In genomic region chr11:67253872-67254624, GRCh38 we compare ENCODE assay signal across 15 cellular contexts. TPM values are rescaled to one million over a fixed set of nuclear protein-coding genes. Genes with fewer than 3 reads are reported as not detected.
A peak's percentile ranks its signal among the peaks of the same experiment; 100 is the strongest.
DNase-seq lines count a peak whose midpoint lies in the region; ATAC-seq, FAIRE-seq and TF ChIP-seq lines count a peak whose summit lies in the region.
"Had no signal": no experiment of that assay in that cellular context is flagged by ENCODE, and none has a peak within 500 bp of the region (broad histone marks: within the 10 kb centered on the region; RNA-seq: fewer than 3 reads in every experiment).

No MANE protein-coding gene starts in this region.

- no peaks in the 10 kb centered on the region for H3K9me3 ChIP-seq in H1 (ENCODE audit: insufficient read depth in 2 of 2, low read depth in 1 of 2, low read length in 1 of 2)

- no peaks in the 10 kb centered on the region for H3K79me2 ChIP-seq in H1 (ENCODE audit: control insufficient read depth in 1 of 2, insufficient read depth in 2 of 2, low read length in 2 of 2)

- H2AFZ ChIP-seq in H1 (ENCODE audit: low read length): no peak overlapping the region

- POLR2A ChIA-PET in H1 (lab: Charles Lee; ENCODE audit: partially characterized antibody): interaction anchor here (1.2 to 2.8 kb wide), 3 partner anchors 10 to 16 kb away, joined by 4 to 23 read pairs (median 15); no protein-coding TSS in a partner anchor

- H3K4me1 ChIP-seq in H1 (replicated peaks in 1 of 4; ENCODE audit: control insufficient read depth in 3 of 4, insufficient read depth in 4 of 4, low read length in 3 of 4): no peaks in the 10 kb centered on the region

- TF ChIP-seq RAD21 in H1 (IDR thresholded peaks at IDR 0.05 in 1 of 2, conservative IDR thresholded peaks at IDR 0.05 in 1 of 2; ENCODE audit: low read depth in 2 of 2, low read length in 2 of 2): no peak

- no peak overlapping the region for H4K91ac ChIP-seq in H1 (replicated peaks; ENCODE audit: insufficient read length, low read length)

- H3K27me3 ChIP-seq in H1 (replicated peaks in 1 of 4; ENCODE audit: control insufficient read depth in 3 of 4, extremely low read depth in 1 of 4, insufficient read depth in 3 of 4, low read length in 3 of 4): no peaks in the 10 kb centered on the region

- peaks cover 54 to 76% (median 73%) of the 10 kb centered on the region in 4 experiments for H3K36me3 ChIP-seq in H1 (ENCODE audit: control insufficient read depth in 2 of 4, insufficient read depth in 4 of 4, low read length in 3 of 4)

- no peak overlapping the region for H4K8ac ChIP-seq in H1 (ENCODE audit: extremely low read depth, insufficient read depth, low read length)

- no peak overlapping the region for H2BK20ac ChIP-seq in H1 (ENCODE audit: low read length)

- peak overlapping the region; percentile 60 for H3K4me3 Mint-ChIP-seq in natural killer cell treated with Interleukin-12 subunit alpha and Interleukin-12 subunit beta and Interleukin-15 and Interleukin-18, amount 100 ng/mL, for 72 hours
- H3K4me3 Mint-ChIP-seq in stimulated activated memory B cell treated with anti-CD40 and anti-IgM and Interleukin-4, amounts not matched to agents 10 μg/mL and 1 μg/mL and 100 μg/mL, for 72 hours: no peak overlapping the region

- H3K56ac ChIP-seq in H1 (replicated peaks; ENCODE audit: insufficient read length, low read depth, low read length): no peak overlapping the region

- no peaks in the 10 kb centered on the region; the same call in 1 of the 2 replicates for H3K23me2 ChIP-seq in H1 (ENCODE audit: low read depth, low read length)

- FAIRE-seq in H1 (lab: Jason Lieb, UNC): no peak
- FAIRE-seq: GM19239 had no signal

- peaks cover 0 to 12% of the 10 kb centered on the region in 2 experiments for H4K20me1 ChIP-seq in H1 (replicated peaks in 1 of 2; ENCODE audit: control insufficient read depth in 1 of 2, insufficient read depth in 2 of 2, low read length in 2 of 2)

- no peak overlapping the region for H4K5ac ChIP-seq in H1 (ENCODE audit: insufficient read length, low read depth, low read length)

- 94% methylated on average over 14 of the region's 14 CpGs; no CpG with 5 or more reads in 1 of the 2 experiments for WGBS in H1 (ENCODE audit: extremely low coverage in 1 of 2, insufficient coverage in 1 of 2, insufficient read length in 1 of 2, insufficient replicate concordance in 2 of 2, low coverage in 1 of 2, low lambda C conversion rate in 2 of 2, missing lambda C conversion rate in 1 of 2), 2 experiments

- peak; percentile 63 to 69 for ATAC-seq in natural killer cell treated with Interleukin-12 subunit alpha and Interleukin-12 subunit beta and Interleukin-15 and Interleukin-18, amount 100 ng/mL, for 72 hours
- ATAC-seq in GM21367 (IDR thresholded peaks at IDR 0.05; ENCODE audit: unreplicated experiment): no peak
- ATAC-seq in stimulated activated memory B cell treated with anti-CD40 and anti-IgM and Interleukin-4, amounts not matched to agents 10 μg/mL and 1 μg/mL and 100 μg/mL, for 72 hours: no peak
- no peak for ATAC-seq in GM21717 (IDR thresholded peaks at IDR 0.05; ENCODE audit: unreplicated experiment)
- ATAC-seq: Panc1 had no signal

- peaks cover 37% of the 10 kb centered on the region for H3K36me3 Mint-ChIP-seq in natural killer cell treated with Interleukin-12 subunit alpha and Interleukin-12 subunit beta and Interleukin-15 and Interleukin-18, amount 100 ng/mL, for 72 hours
- peaks cover 54% of the 10 kb centered on the region for H3K36me3 Mint-ChIP-seq in stimulated activated memory B cell treated with anti-CD40 and anti-IgM and Interleukin-4, amounts not matched to agents 10 μg/mL and 1 μg/mL and 100 μg/mL, for 72 hours

- H3K23ac ChIP-seq in H1 (ENCODE audit: insufficient read length): no peak overlapping the region

- H2BK5ac ChIP-seq in H1 (ENCODE audit: low read depth, low read length): no peak overlapping the region

- no peak overlapping the region for H3K9ac ChIP-seq in H1 (replicated peaks in 1 of 4; ENCODE audit: extremely low read depth in 1 of 4, low read depth in 3 of 4, low read length in 3 of 4)
- H3K9ac ChIP-seq: KMS-11 had no signal

- no peak overlapping the region for H2BK15ac ChIP-seq in H1 (ENCODE audit: low read length)

- in situ Hi-C loops in Caki2 (cut with HindIII; ENCODE audit: low pct_unique_long_range_greater_than_20kb, low sequenced_read_pairs): no loop called here
- in situ Hi-C loops in SK-MEL-5 (cut with HindIII; ENCODE audit: low pct_unique_long_range_greater_than_20kb, low sequenced_read_pairs): no loop called here

- DNase-seq in Caki2 (ENCODE audit: low read depth) (peak; percentile 35), SK-MEL-5 (ENCODE audit: low read depth, low spot score) (peak; percentile 29), H1 (ENCODE audit: low read depth in 1 of 2, low spot score in 2 of 2) (no peak), NOMO-1 (lab: John Stamatoyannopoulos, UW; ENCODE audit: unreplicated experiment in 2 of 2) (no peak)
- DNase-seq in natural killer cell treated with Interleukin-12 subunit alpha and Interleukin-12 subunit beta and Interleukin-15 and Interleukin-18, amount 100 ng/mL, for 72 hours (ENCODE audit: low spot score): no peak
- DNase-seq: activated gamma-delta T cell treated with Interleukin-2 at 50 U/mL for 16 hours; cortex of kidney; glutamatergic neuron; stimulated activated CD4-positive, alpha-beta T cell treated with anti-CD3 and anti-CD28 coated beads, Interleukin-2, amount 100 ng/mL, for 48 hours had no signal

- H3K27ac Mint-ChIP-seq in natural killer cell treated with Interleukin-12 subunit alpha and Interleukin-12 subunit beta and Interleukin-15 and Interleukin-18, amount 100 ng/mL, for 72 hours: peak overlapping the region; percentile 75 to 82
- H3K27ac Mint-ChIP-seq in stimulated activated memory B cell treated with anti-CD40 and anti-IgM and Interleukin-4, amounts not matched to agents 10 μg/mL and 1 μg/mL and 100 μg/mL, for 72 hours: no peak overlapping the region

- no peak overlapping the region for H2BK12ac ChIP-seq in H1 (ENCODE audit: low read depth, low read length)

- TF ChIP-seq POLR2A in H1 (IDR thresholded peaks at IDR 0.05; ENCODE audit: control extremely low read depth in 1 of 2, low read depth in 2 of 2, low read length in 2 of 2): no peak; a peak in 1 of 3 replicates

- TF ChIP-seq CTCF in H1 (IDR thresholded peaks at IDR 0.05; ENCODE audit: control extremely low read depth in 1 of 3, insufficient read depth in 1 of 3, low read depth in 1 of 3, low read length in 3 of 3): no peak

- H3K4ac ChIP-seq in H1 (replicated peaks; ENCODE audit: insufficient read length, low read depth, low read length): no peak overlapping the region

- no peak overlapping the region for H3K4me2 ChIP-seq in H1 (ENCODE audit: insufficient read depth in 1 of 2, low read depth in 2 of 2, low read length in 2 of 2)
- H3K4me2 ChIP-seq: KMS-11 had no signal

- H3K9me3 Mint-ChIP-seq in natural killer cell treated with Interleukin-12 subunit alpha and Interleukin-12 subunit beta and Interleukin-15 and Interleukin-18, amount 100 ng/mL, for 72 hours: no peaks in the 10 kb centered on the region
- H3K9me3 Mint-ChIP-seq in stimulated activated memory B cell treated with anti-CD40 and anti-IgM and Interleukin-4, amounts not matched to agents 10 μg/mL and 1 μg/mL and 100 μg/mL, for 72 hours: no peaks in the 10 kb centered on the region

- H3K27ac ChIP-seq in H1 (ENCODE audit: low read depth, low read length): no peak overlapping the region
- H3K27ac ChIP-seq: KMS-11 had no signal

- H3K18ac ChIP-seq in H1 (ENCODE audit: extremely low read depth, low read length): no peak overlapping the region

- no peak overlapping the region for H3K14ac ChIP-seq in H1 (ENCODE audit: insufficient read length)

- H3K4me3 ChIP-seq in H1 (ENCODE audit: extremely low read depth in 1 of 4, insufficient read depth in 2 of 4, low read depth in 3 of 4, low read length in 4 of 4): no peak overlapping the region

- no peak overlapping the region for H2BK120ac ChIP-seq in H1 (replicated peaks; ENCODE audit: low read depth, low read length)

- peaks cover 2% of the 10 kb centered on the region; the same call in 1 of the 2 replicates for H3K79me1 ChIP-seq in H1 (ENCODE audit: low read depth, low read length)

- peaks cover 52 to 69% of the 10 kb centered on the region in 2 donors for H3K4me1 Mint-ChIP-seq in natural killer cell treated with Interleukin-12 subunit alpha and Interleukin-12 subunit beta and Interleukin-15 and Interleukin-18, amount 100 ng/mL, for 72 hours (ENCODE audit: low read depth in 2 of 2)
- H3K4me1 Mint-ChIP-seq in stimulated activated memory B cell treated with anti-CD40 and anti-IgM and Interleukin-4, amounts not matched to agents 10 μg/mL and 1 μg/mL and 100 μg/mL, for 72 hours: peaks cover 20% of the 10 kb centered on the region

- no peak overlapping the region for H2AK5ac ChIP-seq in H1 (ENCODE audit: low read depth, low read length)

- H3K27me3 Mint-ChIP-seq in natural killer cell treated with Interleukin-12 subunit alpha and Interleukin-12 subunit beta and Interleukin-15 and Interleukin-18, amount 100 ng/mL, for 72 hours: no peaks in the 10 kb centered on the region
- H3K27me3 Mint-ChIP-seq in stimulated activated memory B cell treated with anti-CD40 and anti-IgM and Interleukin-4, amounts not matched to agents 10 μg/mL and 1 μg/mL and 100 μg/mL, for 72 hours: no peaks in the 10 kb centered on the region

- no peak for TF ChIP-seq EP300 in H1 (IDR thresholded peaks at IDR 0.05; ENCODE audit: borderline replicate concordance in 1 of 2, low read depth in 2 of 2, low read length in 2 of 2)

- CTCF ChIA-PET in H1 (lab: Charles Lee; ENCODE audit: partially characterized antibody): interaction anchor here (0.8 to 3.7 kb wide), 19 partner anchors 8 to 373 kb away, joined by 3 to 26 read pairs (median 4); no protein-coding TSS in a partner anchor

RNA-seq across cellular contexts. Expression of gene GRK2, which starts 12.2 kb away (rescaled TPM):
- 31.7 and 37.1 TPM in 2 replicates for total RNA-seq in Caki2 (2014; rRNA removed; shearing (Covaris generic); ENCODE audit: low replicate concordance)
- 25.0 and 29.6 TPM in 2 replicates for total RNA-seq in SK-MEL-5 (2014; rRNA removed; shearing (Covaris generic))
- polyA plus RNA-seq in SK-MEL-5 (2015; cell fraction: cytosol; rRNA removed): 47.7 and 66.1 TPM in 2 replicates
- polyA plus RNA-seq in SK-MEL-5 (2015; cell fraction: nucleus; rRNA removed): 81.7 and 109 TPM in 2 replicates
- 47.3 and 51.4 TPM in 2 replicates for total RNA-seq in H1 (2021; fragmentation: NEBNext Ultra II Directional; extraction: Animal tissue kit (Norgen Biotek cat#: 25700))
- 49.7 and 67.8 TPM in 2 replicates for polyA plus RNA-seq in H1 (2011; rRNA removed)
- polyA plus RNA-seq in H1 (2011; cell fraction: cytosol; rRNA removed): 45.7 TPM
- polyA plus RNA-seq in H1 (2011; cell fraction: nucleus; rRNA removed): 154 TPM
- polyA plus RNA-seq in H1 (2012, experiment 1 of 2): 40.2 to 61.0 TPM (median 51.5 TPM) in 4 replicates
- 42.4 TPM for polyA plus RNA-seq in H1 (2012, experiment 2 of 2)
- polyA plus RNA-seq in H1 (2013, experiment 1 of 2): 24.9 TPM
- polyA plus RNA-seq in H1 (2013, experiment 2 of 2): 26.2 TPM
- 27.8 and 44.3 TPM in 2 replicates for polyA minus RNA-seq in H1 (2011; rRNA and poly(A)+ RNA removed)
- 37.5 TPM for polyA minus RNA-seq in H1 (2011; cell fraction: cytosol; rRNA and poly(A)+ RNA removed)
- polyA minus RNA-seq in H1 (2011; cell fraction: nucleus; rRNA and poly(A)+ RNA removed): 57.3 TPM
- total RNA-seq in natural killer cell treated with Interleukin-12 subunit alpha and Interleukin-12 subunit beta and Interleukin-15 and Interleukin-18, amount 100 ng/mL, for 72 hours: 100 to 1,000 TPM; 394 to 432 TPM

RNA-seq across cellular contexts. Expression of gene ANKRD13D, which starts 35.1 kb away (rescaled TPM):
- total RNA-seq in Caki2 (2014; rRNA removed; shearing (Covaris generic); ENCODE audit: low replicate concordance): 11.7 and 22.5 TPM in 2 replicates
- 16.9 and 17.8 TPM in 2 replicates for total RNA-seq in SK-MEL-5 (2014; rRNA removed; shearing (Covaris generic))
- 25.8 and 34.8 TPM in 2 replicates for polyA plus RNA-seq in SK-MEL-5 (2015; cell fraction: cytosol; rRNA removed)
- polyA plus RNA-seq in SK-MEL-5 (2015; cell fraction: nucleus; rRNA removed): 154 and 166 TPM in 2 replicates
- 24.9 and 29.2 TPM in 2 replicates for total RNA-seq in H1 (2021; fragmentation: NEBNext Ultra II Directional; extraction: Animal tissue kit (Norgen Biotek cat#: 25700))
- 26.5 and 35.5 TPM in 2 replicates for polyA plus RNA-seq in H1 (2011; rRNA removed)
- polyA plus RNA-seq in H1 (2011; cell fraction: cytosol; rRNA removed): 30.2 TPM
- 98.7 TPM for polyA plus RNA-seq in H1 (2011; cell fraction: nucleus; rRNA removed)
- polyA plus RNA-seq in H1 (2012, experiment 1 of 2): 21.2 to 24.2 TPM (median 22.8 TPM) in 4 replicates
- 16.4 TPM for polyA plus RNA-seq in H1 (2012, experiment 2 of 2)
- 18.6 TPM for polyA plus RNA-seq in H1 (2013, experiment 1 of 2)
- 19.3 TPM for polyA plus RNA-seq in H1 (2013, experiment 2 of 2)
- polyA minus RNA-seq in H1 (2011; rRNA and poly(A)+ RNA removed): 10.0 and 14.3 TPM in 2 replicates
- 10.9 TPM for polyA minus RNA-seq in H1 (2011; cell fraction: cytosol; rRNA and poly(A)+ RNA removed)
- polyA minus RNA-seq in H1 (2011; cell fraction: nucleus; rRNA and poly(A)+ RNA removed): 36.1 TPM
- 100 to 1,000 TPM; 182 to 231 TPM for total RNA-seq in natural killer cell treated with Interleukin-12 subunit alpha and Interleukin-12 subunit beta and Interleukin-15 and Interleukin-18, amount 100 ng/mL, for 72 hours

RNA-seq across cellular contexts. Expression of gene SSH3, which starts 49.3 kb away (rescaled TPM):
- 16.3 and 50.6 TPM in 2 replicates for total RNA-seq in Caki2 (2014; rRNA removed; shearing (Covaris generic); ENCODE audit: low replicate concordance)
- total RNA-seq in SK-MEL-5 (2014; rRNA removed; shearing (Covaris generic)): 3.8 and 5.9 TPM in 2 replicates
- 11.4 and 14.1 TPM in 2 replicates for polyA plus RNA-seq in SK-MEL-5 (2015; cell fraction: cytosol; rRNA removed)
- 49.6 and 63.5 TPM in 2 replicates for polyA plus RNA-seq in SK-MEL-5 (2015; cell fraction: nucleus; rRNA removed)
- 19.8 and 23.6 TPM in 2 replicates for total RNA-seq in H1 (2021; fragmentation: NEBNext Ultra II Directional; extraction: Animal tissue kit (Norgen Biotek cat#: 25700))
- 16.9 and 23.6 TPM in 2 replicates for polyA plus RNA-seq in H1 (2011; rRNA removed)
- 19.8 TPM for polyA plus RNA-seq in H1 (2011; cell fraction: cytosol; rRNA removed)
- 80.6 TPM for polyA plus RNA-seq in H1 (2011; cell fraction: nucleus; rRNA removed)
- 23.8 to 38.6 TPM (median 31.8 TPM) in 4 replicates for polyA plus RNA-seq in H1 (2012, experiment 1 of 2)
- polyA plus RNA-seq in H1 (2012, experiment 2 of 2): 16.9 TPM
- 49.3 TPM for polyA plus RNA-seq in H1 (2013, experiment 1 of 2)
- polyA plus RNA-seq in H1 (2013, experiment 2 of 2): 53.9 TPM
- 6.9 and 9.6 TPM in 2 replicates for polyA minus RNA-seq in H1 (2011; rRNA and poly(A)+ RNA removed)
- polyA minus RNA-seq in H1 (2011; cell fraction: cytosol; rRNA and poly(A)+ RNA removed): 12.3 TPM
- polyA minus RNA-seq in H1 (2011; cell fraction: nucleus; rRNA and poly(A)+ RNA removed): 14.5 TPM
- total RNA-seq in natural killer cell treated with Interleukin-12 subunit alpha and Interleukin-12 subunit beta and Interleukin-15 and Interleukin-18, amount 100 ng/mL, for 72 hours: 10 to 100 TPM; 19.2 to 32.3 TPM

Comparison
In these comparisons a context has a peak if more than half of its experiments do, and no peak if none do; other contexts are left out.
1. DNase-seq: peak in Caki2 (single experiment) and SK-MEL-5 (single experiment); none in H1 (0 of 2), natural killer cell treated with Interleukin-12 subunit alpha and Interleukin-12 subunit beta and Interleukin-15 and Interleukin-18, amount 100 ng/mL, for 72 hours (single experiment) and NOMO-1 (0 of 2).
2. ATAC-seq: peak in natural killer cell treated with Interleukin-12 subunit alpha and Interleukin-12 subunit beta and Interleukin-15 and Interleukin-18, amount 100 ng/mL, for 72 hours (2 of 2); none in GM21367 (single experiment), stimulated activated memory B cell treated with anti-CD40 and anti-IgM and Interleukin-4, amounts not matched to agents 10 μg/mL and 1 μg/mL and 100 μg/mL, for 72 hours (single experiment) and GM21717 (single experiment).